ENCODE assay signal across 29 cellular contexts in the genomic region with DNA sequence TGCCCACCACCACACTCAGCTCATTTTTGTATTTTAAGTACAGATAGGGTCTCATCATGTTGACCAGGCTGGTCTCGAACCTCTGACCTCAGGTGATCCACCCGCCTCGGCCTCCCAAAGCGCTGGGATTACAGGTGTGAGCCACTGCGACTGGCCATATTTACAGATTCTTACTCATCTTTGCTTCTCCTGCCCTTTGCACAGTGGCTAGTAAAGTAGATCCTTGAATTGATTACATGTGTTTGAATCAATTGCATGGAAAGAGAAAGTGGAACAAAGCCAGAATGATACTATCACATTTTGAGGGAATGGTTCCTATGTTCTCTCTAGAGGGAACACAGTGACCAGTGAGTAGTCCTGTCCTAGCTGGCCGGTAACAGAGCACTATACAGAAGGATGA.
"Had no signal": no experiment of that assay in that cellular context is flagged by ENCODE, and none has a peak within 500 bp of the region (broad histone marks: within the 10 kb centered on the region; RNA-seq: fewer than 3 reads in every experiment).

No MANE protein-coding gene starts in this region.

- H3K27me3 Mint-ChIP-seq: stimulated activated memory B cell treated with anti-CD40 and anti-IgM and Interleukin-4, amounts not matched to agents 10 μg/mL and 1 μg/mL and 100 μg/mL, for 72 hours; stimulated activated naive CD8-positive, alpha-beta T cell treated with anti-CD3 and anti-CD28 coated beads, Interleukin-15, amount 100 ng/mL, for 72 hours had no signal

- H3K9me3 ChIP-seq: stomach, suprapubic skin, testis, thoracic aorta, thyroid gland, tibial artery, tibial nerve, transverse colon, upper lobe of left lung, upper lobe of right lung, uterus, vagina had no signal

- H3K4me3 Mint-ChIP-seq: stimulated activated effector memory CD8-positive, alpha-beta T cell treated with anti-CD3 and anti-CD28 coated beads, Interleukin-12 subunit alpha, Interleukin-12 subunit beta, amount 100 ng/mL, for 72 hours; stimulated activated memory B cell treated with anti-CD40 and anti-IgM and Interleukin-4, amounts not matched to agents 10 μg/mL and 1 μg/mL and 100 μg/mL, for 72 hours; stimulated activated naive B cell treated with anti-CD40 and anti-IgM and Interleukin-4, amounts not matched to agents 10 μg/mL and 1 μg/mL and 100 μg/mL, for 72 hours; stimulated activated naive CD8-positive, alpha-beta T cell treated with anti-CD3 and anti-CD28 coated beads, Interleukin-15, amount 100 ng/mL, for 72 hours; stimulated activated naive CD8-positive, alpha-beta T cell treated with anti-CD3 and anti-CD28 coated beads, Interleukin-15, Interleukin-2, amounts not matched to agents 100 ng/mL and 50 ng/mL, for 24 hours; type B pancreatic cell had no signal

- H3K36me3 ChIP-seq: stomach, suprapubic skin, thoracic aorta, thyroid gland, tibial artery, tibial nerve, transverse colon, upper lobe of left lung, upper lobe of right lung, uterus, vagina had no signal

- H3K27ac ChIP-seq: stomach, suprapubic skin, testis, thoracic aorta, thyroid gland, tibial artery, tibial nerve, transverse colon, upper lobe of left lung, upper lobe of right lung, uterus, vagina had no signal

- ATAC-seq: stimulated activated effector memory CD8-positive, alpha-beta T cell treated with anti-CD3 and anti-CD28 coated beads, Interleukin-12 subunit alpha, Interleukin-12 subunit beta, amount 100 ng/mL, for 72 hours; stimulated activated memory B cell treated with anti-CD40 and anti-IgM and Interleukin-4, amounts not matched to agents 10 μg/mL and 1 μg/mL and 100 μg/mL, for 72 hours; stimulated activated naive B cell treated with anti-CD40 and anti-IgM and Interleukin-4, amounts not matched to agents 10 μg/mL and 1 μg/mL and 100 μg/mL, for 72 hours; stimulated activated naive CD8-positive, alpha-beta T cell treated with anti-CD3 and anti-CD28 coated beads, Interleukin-15, amount 100 ng/mL, for 72 hours; stimulated activated naive CD8-positive, alpha-beta T cell treated with anti-CD3 and anti-CD28 coated beads, Interleukin-15, Interleukin-2, amounts not matched to agents 100 U/mL and 50 U/mL, for 24 hours; upper lobe of right lung had no signal

- H3K36me3 Mint-ChIP-seq: stimulated activated effector memory CD8-positive, alpha-beta T cell treated with anti-CD3 and anti-CD28 coated beads, Interleukin-12 subunit alpha, Interleukin-12 subunit beta, amount 100 ng/mL, for 72 hours; stimulated activated memory B cell treated with anti-CD40 and anti-IgM and Interleukin-4, amounts not matched to agents 10 μg/mL and 1 μg/mL and 100 μg/mL, for 72 hours; stimulated activated naive B cell treated with anti-CD40 and anti-IgM and Interleukin-4, amounts not matched to agents 10 μg/mL and 1 μg/mL and 100 μg/mL, for 72 hours; type B pancreatic cell had no signal

- H3K27ac Mint-ChIP-seq: stimulated activated effector memory CD8-positive, alpha-beta T cell treated with anti-CD3 and anti-CD28 coated beads, Interleukin-12 subunit alpha, Interleukin-12 subunit beta, amount 100 ng/mL, for 72 hours; stimulated activated memory B cell treated with anti-CD40 and anti-IgM and Interleukin-4, amounts not matched to agents 10 μg/mL and 1 μg/mL and 100 μg/mL, for 72 hours; stimulated activated naive B cell treated with anti-CD40 and anti-IgM and Interleukin-4, amounts not matched to agents 10 μg/mL and 1 μg/mL and 100 μg/mL, for 72 hours; stimulated activated naive CD8-positive, alpha-beta T cell treated with anti-CD3 and anti-CD28 coated beads, Interleukin-15, amount 100 ng/mL, for 72 hours; stimulated activated naive CD8-positive, alpha-beta T cell treated with anti-CD3 and anti-CD28 coated beads, Interleukin-15, Interleukin-2, amounts not matched to agents 100 ng/mL and 50 ng/mL, for 24 hours; type B pancreatic cell had no signal

- H3K9me3 Mint-ChIP-seq: stimulated activated effector memory CD8-positive, alpha-beta T cell treated with anti-CD3 and anti-CD28 coated beads, Interleukin-12 subunit alpha, Interleukin-12 subunit beta, amount 100 ng/mL, for 72 hours; stimulated activated memory B cell treated with anti-CD40 and anti-IgM and Interleukin-4, amounts not matched to agents 10 μg/mL and 1 μg/mL and 100 μg/mL, for 72 hours; stimulated activated naive B cell treated with anti-CD40 and anti-IgM and Interleukin-4, amounts not matched to agents 10 μg/mL and 1 μg/mL and 100 μg/mL, for 72 hours; stimulated activated naive CD8-positive, alpha-beta T cell treated with anti-CD3 and anti-CD28 coated beads, Interleukin-15, amount 100 ng/mL, for 72 hours; stimulated activated naive CD8-positive, alpha-beta T cell treated with anti-CD3 and anti-CD28 coated beads, Interleukin-15, Interleukin-2, amounts not matched to agents 100 ng/mL and 50 ng/mL, for 24 hours; type B pancreatic cell had no signal

- H3K4me3 ChIP-seq: stomach, suprapubic skin, testis, thoracic aorta, thyroid gland, tibial artery, tibial nerve, transverse colon, upper lobe of left lung, upper lobe of right lung, uterus, vagina had no signal

- H3K27me3 ChIP-seq: stomach, suprapubic skin, testis, thyroid gland, tibial artery, tibial nerve, transverse colon, upper lobe of left lung, upper lobe of right lung, uterus, vagina had no signal

- FAIRE-seq: urothelium cell line had no signal

- H3K4me1 ChIP-seq: stomach, suprapubic skin, testis, thyroid gland, tibial artery, tibial nerve, transverse colon, upper lobe of left lung, upper lobe of right lung, uterus, vagina had no signal

- DNase-seq: stimulated activated CD4-positive, alpha-beta T cell treated with anti-CD3 and anti-CD28 coated beads, Interleukin-2, amount 100 ng/mL, for 48 hours; stimulated activated CD4-positive, alpha-beta T cell treated with anti-CD3 and anti-CD28 coated beads, Interleukin-4, amount 100 ng/mL, for 1 hour; stimulated activated CD4-positive, alpha-beta T cell treated with anti-CD3 and anti-CD28 coated beads, Interleukin-4, amount 100 ng/mL, for 24 hours; stimulated activated CD4-positive, alpha-beta T cell treated with anti-CD3 and anti-CD28 coated beads, Interleukin-4, amount 100 ng/mL, for 4 hours; stimulated activated CD8-positive, alpha-beta memory T cell treated with anti-CD3 and anti-CD28 coated beads, Interleukin-4, amount 100 ng/mL, for 48 hours; stimulated activated naive B cell treated with anti-CD40 and anti-IgM and Interleukin-4, amounts not matched to agents 10 μg/mL and 1 μg/mL and 100 μg/mL, for 72 hours; stimulated activated naive CD4-positive, alpha-beta T cell; stimulated activated naive CD4-positive, alpha-beta T cell treated with Interleukin-2 at 50 U/mL for 16 hours; stimulated activated naive CD8-positive, alpha-beta T cell treated with anti-CD3 and anti-CD28 coated beads, Interleukin-15, amount 100 ng/mL, for 72 hours; stimulated activated naive CD8-positive, alpha-beta T cell treated with anti-CD3 and anti-CD28 coated beads, Interleukin-15, Interleukin-2, amounts not matched to agents 100 U/mL and 50 U/mL, for 24 hours; stomach; substantia nigra; testis; thyroid gland; tibial artery; transverse colon; trophoblast cell; upper lobe of left lung; upper lobe of right lung; uterus had no signal

- H3K4me1 Mint-ChIP-seq: stimulated activated effector memory CD8-positive, alpha-beta T cell treated with anti-CD3 and anti-CD28 coated beads, Interleukin-12 subunit alpha, Interleukin-12 subunit beta, amount 100 ng/mL, for 72 hours; stimulated activated memory B cell treated with anti-CD40 and anti-IgM and Interleukin-4, amounts not matched to agents 10 μg/mL and 1 μg/mL and 100 μg/mL, for 72 hours; stimulated activated naive B cell treated with anti-CD40 and anti-IgM and Interleukin-4, amounts not matched to agents 10 μg/mL and 1 μg/mL and 100 μg/mL, for 72 hours; stimulated activated naive CD8-positive, alpha-beta T cell treated with anti-CD3 and anti-CD28 coated beads, Interleukin-15, amount 100 ng/mL, for 72 hours had no signal
